ENCODE assay signal across 1 cellular context in the genomic region with DNA sequence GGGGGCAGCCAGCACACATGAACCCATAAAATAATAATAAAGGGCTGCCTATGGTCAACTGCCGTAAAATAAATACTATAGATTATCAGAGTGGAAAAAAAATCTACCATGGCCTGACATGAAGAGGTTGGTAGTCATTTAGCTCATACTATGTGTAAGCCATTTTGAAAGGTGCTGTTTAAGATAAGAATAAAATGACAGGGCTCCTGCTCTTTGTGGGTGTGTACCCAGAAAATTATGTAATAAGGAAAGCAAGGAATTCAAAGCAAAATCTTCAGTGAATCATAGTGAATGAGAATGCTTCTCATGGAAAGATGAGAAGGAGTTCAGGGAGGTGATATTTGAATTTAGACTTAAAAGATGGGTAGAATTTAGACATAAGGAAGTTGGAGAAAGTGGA.
TF ChIP-seq lines count a peak whose summit lies in the region.

No MANE protein-coding gene starts in this region.

TF ChIP-seq in HCT116, 20 proteins besides CTCF, POLR2A, EP300 and RAD21 (continued from another document):
- no peak for TF ChIP-seq ZBTB33 (IDR thresholded peaks at IDR 0.05; ENCODE audit: extremely low read depth, insufficient replicate concordance, low read length)
- no peak for TF ChIP-seq ELF1 (IDR thresholded peaks at IDR 0.05; ENCODE audit: borderline replicate concordance, low read depth)
- TF ChIP-seq CEBPB (IDR thresholded peaks at IDR 0.05; ENCODE audit: low read depth), result no peak
- TF ChIP-seq ATF3 (IDR thresholded peaks at IDR 0.05), result no peak
- TF ChIP-seq JUND (IDR thresholded peaks at IDR 0.05), result no peak
- no peak for TF ChIP-seq SRF (IDR thresholded peaks at IDR 0.05; ENCODE audit: low read depth)
